1 cellular context compared by ENCODE assay signal in the genomic region with DNA sequence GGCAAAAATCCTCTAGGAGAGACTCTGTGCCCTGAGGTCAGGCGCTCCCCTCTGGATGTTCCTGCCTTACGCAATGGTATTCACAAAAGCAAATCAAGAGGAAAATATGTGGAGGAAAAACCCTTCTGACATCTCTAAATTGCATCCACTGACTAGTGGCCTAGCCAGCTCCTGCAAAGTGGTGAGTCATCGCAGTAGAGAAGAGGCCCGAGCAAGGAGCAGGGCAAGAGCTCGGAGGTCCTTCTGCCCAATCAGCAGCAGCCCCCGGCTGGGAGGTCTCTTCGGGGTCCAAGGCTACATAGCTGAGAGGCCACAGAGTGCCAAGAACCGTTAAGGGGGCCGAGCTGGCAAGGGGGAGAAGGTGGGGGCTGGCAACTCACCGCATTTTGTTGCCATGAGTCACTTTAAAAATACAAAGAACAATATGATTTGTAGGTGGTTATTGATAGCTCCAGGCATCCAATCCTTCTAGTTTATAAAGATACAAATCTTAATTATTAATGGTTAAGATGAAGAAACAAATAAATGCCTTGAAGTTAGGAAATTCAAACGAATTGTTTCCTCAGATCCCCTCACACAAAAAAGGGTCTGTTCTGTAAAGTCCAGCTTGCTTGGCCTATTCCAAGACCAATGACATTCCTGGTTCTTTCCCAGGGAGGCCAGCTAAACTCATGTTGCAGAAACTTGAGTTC.
TF ChIP-seq lines count a peak whose summit lies in the region.

No MANE protein-coding gene starts in this region.

TF ChIP-seq in HepG2, 621 proteins besides CTCF, POLR2A, EP300 and RAD21 (continued from another document and continues in another):
- TF ChIP-seq, protein P1, sequence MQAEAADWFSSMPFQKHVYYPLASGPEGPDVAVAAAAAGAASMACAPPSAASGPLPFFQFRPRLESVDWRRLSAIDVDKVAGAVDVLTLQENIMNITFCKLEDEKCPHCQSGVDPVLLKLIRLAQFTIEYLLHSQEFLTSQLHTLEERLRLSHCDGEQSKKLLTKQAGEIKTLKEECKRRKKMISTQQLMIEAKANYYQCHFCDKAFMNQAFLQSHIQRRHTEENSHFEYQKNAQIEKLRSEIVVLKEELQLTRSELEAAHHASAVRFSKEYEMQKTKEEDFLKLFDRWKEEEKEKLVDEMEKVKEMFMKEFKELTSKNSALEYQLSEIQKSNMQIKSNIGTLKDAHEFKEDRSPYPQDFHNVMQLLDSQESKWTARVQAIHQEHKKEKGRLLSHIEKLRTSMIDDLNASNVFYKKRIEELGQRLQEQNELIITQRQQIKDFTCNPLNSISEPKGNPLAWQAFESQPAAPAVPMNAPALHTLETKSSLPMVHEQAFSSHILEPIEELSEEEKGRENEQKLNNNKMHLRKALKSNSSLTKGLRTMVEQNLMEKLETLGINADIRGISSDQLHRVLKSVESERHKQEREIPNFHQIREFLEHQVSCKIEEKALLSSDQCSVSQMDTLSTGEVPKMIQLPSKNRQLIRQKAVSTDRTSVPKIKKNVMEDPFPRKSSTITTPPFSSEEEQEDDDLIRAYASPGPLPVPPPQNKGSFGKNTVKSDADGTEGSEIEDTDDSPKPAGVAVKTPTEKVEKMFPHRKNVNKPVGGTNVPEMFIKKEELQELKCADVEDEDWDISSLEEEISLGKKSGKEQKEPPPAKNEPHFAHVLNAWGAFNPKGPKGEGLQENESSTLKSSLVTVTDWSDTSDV (CRISPR knock-in tag; IDR thresholded peaks at IDR 0.05) = no peak
- TF ChIP-seq ZNF24 (IDR thresholded peaks at IDR 0.05) (no peak), ZNF343 (CRISPR knock-in tag; IDR thresholded peaks at IDR 0.05) (no peak), EEA1 (CRISPR knock-in tag; IDR thresholded peaks at IDR 0.05; ENCODE audit: borderline replicate concordance) (no peak), ZNF749 (CRISPR knock-in tag; IDR thresholded peaks at IDR 0.05; ENCODE audit: borderline replicate concordance) (no peak), ZNF768 (CRISPR knock-in tag; IDR thresholded peaks at IDR 0.05) (no peak), HNF4G (IDR thresholded peaks at IDR 0.05; ENCODE audit: borderline replicate concordance, low read depth, low read length) (peak; percentile 45; the same call in 1 of the 2 replicates), HNF4G (CRISPR knock-in tag; IDR thresholded peaks at IDR 0.05; ENCODE audit: borderline replicate concordance, low read depth) (no peak), ZNF552 (CRISPR knock-in tag; IDR thresholded peaks at IDR 0.05; ENCODE audit: borderline replicate concordance) (no peak), ZNF282 (IDR thresholded peaks at IDR 0.05; ENCODE audit: partially characterized antibody) (no peak), KDM5A (IDR thresholded peaks at IDR 0.05; ENCODE audit: borderline replicate concordance, low read length) (no peak), IRF2 (CRISPR knock-in tag; IDR thresholded peaks at IDR 0.05) (no peak), ZBTB42 (CRISPR knock-in tag; IDR thresholded peaks at IDR 0.05) (no peak), HIVEP1 (CRISPR knock-in tag; IDR thresholded peaks at IDR 0.05) (no peak), AGO1 (IDR thresholded peaks at IDR 0.05; ENCODE audit: low read depth, low read length, poor library complexity, severe bottlenecking) (no peak), ZBTB38 (CRISPR knock-in tag; IDR thresholded peaks at IDR 0.05) (peak; percentile 28; the same call in 1 of the 2 replicates), ATAD3A (CRISPR knock-in tag; IDR thresholded peaks at IDR 0.05) (no peak), BCL6 (CRISPR knock-in tag; IDR thresholded peaks at IDR 0.05) (peak; percentile 20; the same call in 1 of the 2 replicates), ZNF605 (CRISPR knock-in tag; IDR thresholded peaks at IDR 0.05) (0 out of 2 replicates have a peak, but pooled peaks have one; percentile 23), ISX (CRISPR knock-in tag; conservative IDR thresholded peaks at IDR 0.05) (no peak), HNRNPLL (IDR thresholded peaks at IDR 0.05; ENCODE audit: low read depth, low read length, poor library complexity, severe bottlenecking) (peak; percentile 40), SOX13 (IDR thresholded peaks at IDR 0.05) (peak; percentile 69; the same call in 1 of the 2 replicates), SOX13 (CRISPR knock-in tag; conservative IDR thresholded peaks at IDR 0.05 in 1 of 2, IDR thresholded peaks at IDR 0.05 in 1 of 2) (peak in 1 of 2 experiments; percentile 81; a peak in 2 of 4 replicates), KLF9 (CRISPR knock-in tag; IDR thresholded peaks at IDR 0.05; ENCODE audit: low read depth) (no peak), TCF12 (IDR thresholded peaks at IDR 0.05) (no peak), TCF12 (CRISPR knock-in tag; IDR thresholded peaks at IDR 0.05) (no peak), RFX5 (IDR thresholded peaks at IDR 0.05; ENCODE audit: low read depth, low read length) (no peak)
- TF ChIP-seq, protein P2, sequence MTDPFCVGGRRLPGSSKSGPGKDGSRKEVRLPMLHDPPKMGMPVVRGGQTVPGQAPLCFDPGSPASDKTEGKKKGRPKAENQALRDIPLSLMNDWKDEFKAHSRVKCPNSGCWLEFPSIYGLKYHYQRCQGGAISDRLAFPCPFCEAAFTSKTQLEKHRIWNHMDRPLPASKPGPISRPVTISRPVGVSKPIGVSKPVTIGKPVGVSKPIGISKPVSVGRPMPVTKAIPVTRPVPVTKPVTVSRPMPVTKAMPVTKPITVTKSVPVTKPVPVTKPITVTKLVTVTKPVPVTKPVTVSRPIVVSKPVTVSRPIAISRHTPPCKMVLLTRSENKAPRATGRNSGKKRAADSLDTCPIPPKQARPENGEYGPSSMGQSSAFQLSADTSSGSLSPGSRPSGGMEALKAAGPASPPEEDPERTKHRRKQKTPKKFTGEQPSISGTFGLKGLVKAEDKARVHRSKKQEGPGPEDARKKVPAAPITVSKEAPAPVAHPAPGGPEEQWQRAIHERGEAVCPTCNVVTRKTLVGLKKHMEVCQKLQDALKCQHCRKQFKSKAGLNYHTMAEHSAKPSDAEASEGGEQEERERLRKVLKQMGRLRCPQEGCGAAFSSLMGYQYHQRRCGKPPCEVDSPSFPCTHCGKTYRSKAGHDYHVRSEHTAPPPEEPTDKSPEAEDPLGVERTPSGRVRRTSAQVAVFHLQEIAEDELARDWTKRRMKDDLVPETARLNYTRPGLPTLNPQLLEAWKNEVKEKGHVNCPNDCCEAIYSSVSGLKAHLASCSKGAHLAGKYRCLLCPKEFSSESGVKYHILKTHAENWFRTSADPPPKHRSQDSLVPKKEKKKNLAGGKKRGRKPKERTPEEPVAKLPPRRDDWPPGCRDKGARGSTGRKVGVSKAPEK (CRISPR knock-in tag; IDR thresholded peaks at IDR 0.05; ENCODE audit: borderline replicate concordance) = no peak
- TF ChIP-seq, protein P3, sequence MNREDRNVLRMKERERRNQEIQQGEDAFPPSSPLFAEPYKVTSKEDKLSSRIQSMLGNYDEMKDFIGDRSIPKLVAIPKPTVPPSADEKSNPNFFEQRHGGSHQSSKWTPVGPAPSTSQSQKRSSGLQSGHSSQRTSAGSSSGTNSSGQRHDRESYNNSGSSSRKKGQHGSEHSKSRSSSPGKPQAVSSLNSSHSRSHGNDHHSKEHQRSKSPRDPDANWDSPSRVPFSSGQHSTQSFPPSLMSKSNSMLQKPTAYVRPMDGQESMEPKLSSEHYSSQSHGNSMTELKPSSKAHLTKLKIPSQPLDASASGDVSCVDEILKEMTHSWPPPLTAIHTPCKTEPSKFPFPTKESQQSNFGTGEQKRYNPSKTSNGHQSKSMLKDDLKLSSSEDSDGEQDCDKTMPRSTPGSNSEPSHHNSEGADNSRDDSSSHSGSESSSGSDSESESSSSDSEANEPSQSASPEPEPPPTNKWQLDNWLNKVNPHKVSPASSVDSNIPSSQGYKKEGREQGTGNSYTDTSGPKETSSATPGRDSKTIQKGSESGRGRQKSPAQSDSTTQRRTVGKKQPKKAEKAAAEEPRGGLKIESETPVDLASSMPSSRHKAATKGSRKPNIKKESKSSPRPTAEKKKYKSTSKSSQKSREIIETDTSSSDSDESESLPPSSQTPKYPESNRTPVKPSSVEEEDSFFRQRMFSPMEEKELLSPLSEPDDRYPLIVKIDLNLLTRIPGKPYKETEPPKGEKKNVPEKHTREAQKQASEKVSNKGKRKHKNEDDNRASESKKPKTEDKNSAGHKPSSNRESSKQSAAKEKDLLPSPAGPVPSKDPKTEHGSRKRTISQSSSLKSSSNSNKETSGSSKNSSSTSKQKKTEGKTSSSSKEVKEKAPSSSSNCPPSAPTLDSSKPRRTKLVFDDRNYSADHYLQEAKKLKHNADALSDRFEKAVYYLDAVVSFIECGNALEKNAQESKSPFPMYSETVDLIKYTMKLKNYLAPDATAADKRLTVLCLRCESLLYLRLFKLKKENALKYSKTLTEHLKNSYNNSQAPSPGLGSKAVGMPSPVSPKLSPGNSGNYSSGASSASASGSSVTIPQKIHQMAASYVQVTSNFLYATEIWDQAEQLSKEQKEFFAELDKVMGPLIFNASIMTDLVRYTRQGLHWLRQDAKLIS (CRISPR knock-in tag; IDR thresholded peaks at IDR 0.05) = no peak
- TF ChIP-seq, protein P4, sequence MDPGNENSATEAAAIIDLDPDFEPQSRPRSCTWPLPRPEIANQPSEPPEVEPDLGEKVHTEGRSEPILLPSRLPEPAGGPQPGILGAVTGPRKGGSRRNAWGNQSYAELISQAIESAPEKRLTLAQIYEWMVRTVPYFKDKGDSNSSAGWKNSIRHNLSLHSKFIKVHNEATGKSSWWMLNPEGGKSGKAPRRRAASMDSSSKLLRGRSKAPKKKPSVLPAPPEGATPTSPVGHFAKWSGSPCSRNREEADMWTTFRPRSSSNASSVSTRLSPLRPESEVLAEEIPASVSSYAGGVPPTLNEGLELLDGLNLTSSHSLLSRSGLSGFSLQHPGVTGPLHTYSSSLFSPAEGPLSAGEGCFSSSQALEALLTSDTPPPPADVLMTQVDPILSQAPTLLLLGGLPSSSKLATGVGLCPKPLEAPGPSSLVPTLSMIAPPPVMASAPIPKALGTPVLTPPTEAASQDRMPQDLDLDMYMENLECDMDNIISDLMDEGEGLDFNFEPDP (CRISPR knock-in tag; conservative IDR thresholded peaks at IDR 0.05) = no peak
- TF ChIP-seq, protein P5, sequence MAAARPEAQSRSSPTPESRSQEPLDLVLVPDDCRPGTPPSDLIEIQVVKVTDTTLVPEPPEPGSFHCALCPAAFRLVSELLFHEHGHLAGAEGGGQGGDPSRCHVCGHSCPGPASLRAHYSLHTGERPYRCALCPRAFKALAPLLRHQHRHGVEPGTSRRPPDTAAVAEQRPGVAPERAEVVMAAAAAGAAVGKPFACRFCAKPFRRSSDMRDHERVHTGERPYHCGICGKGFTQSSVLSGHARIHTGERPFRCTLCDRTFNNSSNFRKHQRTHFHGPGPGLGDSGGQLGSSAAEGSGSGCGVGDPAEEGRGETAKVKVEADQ (CRISPR knock-in tag; IDR thresholded peaks at IDR 0.05; ENCODE audit: borderline replicate concordance) = peak; percentile 53; the same call in 1 of the 2 replicates
- TF ChIP-seq, protein P6, sequence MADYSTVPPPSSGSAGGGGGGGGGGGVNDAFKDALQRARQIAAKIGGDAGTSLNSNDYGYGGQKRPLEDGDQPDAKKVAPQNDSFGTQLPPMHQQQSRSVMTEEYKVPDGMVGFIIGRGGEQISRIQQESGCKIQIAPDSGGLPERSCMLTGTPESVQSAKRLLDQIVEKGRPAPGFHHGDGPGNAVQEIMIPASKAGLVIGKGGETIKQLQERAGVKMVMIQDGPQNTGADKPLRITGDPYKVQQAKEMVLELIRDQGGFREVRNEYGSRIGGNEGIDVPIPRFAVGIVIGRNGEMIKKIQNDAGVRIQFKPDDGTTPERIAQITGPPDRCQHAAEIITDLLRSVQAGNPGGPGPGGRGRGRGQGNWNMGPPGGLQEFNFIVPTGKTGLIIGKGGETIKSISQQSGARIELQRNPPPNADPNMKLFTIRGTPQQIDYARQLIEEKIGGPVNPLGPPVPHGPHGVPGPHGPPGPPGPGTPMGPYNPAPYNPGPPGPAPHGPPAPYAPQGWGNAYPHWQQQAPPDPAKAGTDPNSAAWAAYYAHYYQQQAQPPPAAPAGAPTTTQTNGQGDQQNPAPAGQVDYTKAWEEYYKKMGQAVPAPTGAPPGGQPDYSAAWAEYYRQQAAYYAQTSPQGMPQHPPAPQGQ (CRISPR knock-in tag; IDR thresholded peaks at IDR 0.05; ENCODE audit: borderline replicate concordance) = no peak
- TF ChIP-seq, protein P7, sequence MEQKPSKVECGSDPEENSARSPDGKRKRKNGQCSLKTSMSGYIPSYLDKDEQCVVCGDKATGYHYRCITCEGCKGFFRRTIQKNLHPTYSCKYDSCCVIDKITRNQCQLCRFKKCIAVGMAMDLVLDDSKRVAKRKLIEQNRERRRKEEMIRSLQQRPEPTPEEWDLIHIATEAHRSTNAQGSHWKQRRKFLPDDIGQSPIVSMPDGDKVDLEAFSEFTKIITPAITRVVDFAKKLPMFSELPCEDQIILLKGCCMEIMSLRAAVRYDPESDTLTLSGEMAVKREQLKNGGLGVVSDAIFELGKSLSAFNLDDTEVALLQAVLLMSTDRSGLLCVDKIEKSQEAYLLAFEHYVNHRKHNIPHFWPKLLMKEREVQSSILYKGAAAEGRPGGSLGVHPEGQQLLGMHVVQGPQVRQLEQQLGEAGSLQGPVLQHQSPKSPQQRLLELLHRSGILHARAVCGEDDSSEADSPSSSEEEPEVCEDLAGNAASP (CRISPR knock-in tag; IDR thresholded peaks at IDR 0.05; ENCODE audit: borderline replicate concordance) = no peak
- TF ChIP-seq, protein P8, sequence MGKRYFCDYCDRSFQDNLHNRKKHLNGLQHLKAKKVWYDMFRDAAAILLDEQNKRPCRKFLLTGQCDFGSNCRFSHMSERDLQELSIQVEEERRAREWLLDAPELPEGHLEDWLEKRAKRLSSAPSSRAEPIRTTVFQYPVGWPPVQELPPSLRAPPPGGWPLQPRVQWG (CRISPR knock-in tag; IDR thresholded peaks at IDR 0.05; ENCODE audit: borderline replicate concordance, low read depth) = no peak
- TF ChIP-seq, protein P9, sequence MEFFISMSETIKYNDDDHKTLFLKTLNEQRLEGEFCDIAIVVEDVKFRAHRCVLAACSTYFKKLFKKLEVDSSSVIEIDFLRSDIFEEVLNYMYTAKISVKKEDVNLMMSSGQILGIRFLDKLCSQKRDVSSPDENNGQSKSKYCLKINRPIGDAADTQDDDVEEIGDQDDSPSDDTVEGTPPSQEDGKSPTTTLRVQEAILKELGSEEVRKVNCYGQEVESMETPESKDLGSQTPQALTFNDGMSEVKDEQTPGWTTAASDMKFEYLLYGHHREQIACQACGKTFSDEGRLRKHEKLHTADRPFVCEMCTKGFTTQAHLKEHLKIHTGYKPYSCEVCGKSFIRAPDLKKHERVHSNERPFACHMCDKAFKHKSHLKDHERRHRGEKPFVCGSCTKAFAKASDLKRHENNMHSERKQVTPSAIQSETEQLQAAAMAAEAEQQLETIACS (CRISPR knock-in tag; IDR thresholded peaks at IDR 0.05) = no peak
- TF ChIP-seq, protein P10, sequence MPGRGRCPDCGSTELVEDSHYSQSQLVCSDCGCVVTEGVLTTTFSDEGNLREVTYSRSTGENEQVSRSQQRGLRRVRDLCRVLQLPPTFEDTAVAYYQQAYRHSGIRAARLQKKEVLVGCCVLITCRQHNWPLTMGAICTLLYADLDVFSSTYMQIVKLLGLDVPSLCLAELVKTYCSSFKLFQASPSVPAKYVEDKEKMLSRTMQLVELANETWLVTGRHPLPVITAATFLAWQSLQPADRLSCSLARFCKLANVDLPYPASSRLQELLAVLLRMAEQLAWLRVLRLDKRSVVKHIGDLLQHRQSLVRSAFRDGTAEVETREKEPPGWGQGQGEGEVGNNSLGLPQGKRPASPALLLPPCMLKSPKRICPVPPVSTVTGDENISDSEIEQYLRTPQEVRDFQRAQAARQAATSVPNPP (CRISPR knock-in tag; IDR thresholded peaks at IDR 0.05) = no peak
